ENCODE assay signal across 10 cellular contexts in the genomic region with DNA sequence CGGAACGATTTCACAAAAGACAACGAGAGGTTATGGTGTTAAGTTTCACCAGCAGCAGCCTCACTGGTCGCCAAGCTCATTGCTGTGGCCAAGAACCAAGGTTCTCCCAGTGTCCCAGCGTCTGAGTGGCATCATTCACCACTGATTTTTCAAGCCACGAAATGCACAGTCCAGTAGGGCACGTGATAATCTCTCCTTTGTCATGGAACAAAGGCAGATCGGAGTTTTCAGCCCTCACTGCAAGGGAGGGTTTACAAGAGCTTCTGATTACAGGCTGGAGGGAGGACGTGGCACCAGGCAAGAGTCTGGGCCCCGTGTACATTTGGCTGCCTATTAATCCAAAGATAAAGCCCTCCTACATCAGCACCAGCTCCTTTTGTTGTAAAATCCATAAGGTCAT. TPM values are rescaled to one million over a fixed set of nuclear protein-coding genes. Genes with fewer than 3 reads are reported as not detected.
DNase-seq lines count a peak whose midpoint lies in the region; ATAC-seq and TF ChIP-seq lines count a peak whose summit lies in the region.
"Had no signal": no experiment of that assay in that cellular context is flagged by ENCODE, and none has a peak within 500 bp of the region (broad histone marks: within the 10 kb centered on the region; RNA-seq: fewer than 3 reads in every experiment).

No MANE protein-coding gene starts in this region.

- H3K4me3 ChIP-seq in HUES48 (ENCODE audit: low read depth, low read length) (peak overlapping the region; percentile 91), ovary (no peak overlapping the region)

- H3K9ac ChIP-seq in HUES48 (ENCODE audit: low read depth, low read length) = peak overlapping the region; percentile 99

- H3K4me3 Mint-ChIP-seq in progenitor cell of endocrine pancreas (ENCODE audit: low read depth) = peak overlapping the region; percentile 99

- H3K27ac ChIP-seq in HUES48 (ENCODE audit: low read depth, low read length) = peak overlapping the region; percentile 96
- peak overlapping the region; percentile 88 for H3K27ac ChIP-seq in epithelial cell of prostate
- H3K27ac ChIP-seq in ovary = no peak overlapping the region

- no peaks in the 10 kb centered on the region for H3K27me3 Mint-ChIP-seq in progenitor cell of endocrine pancreas

- DNase-seq in NCI-H2227 (lab: John Stamatoyannopoulos, UW; ENCODE audit: unreplicated experiment) = peak; percentile 72
- no peak for DNase-seq in epithelial cell of prostate (ENCODE audit: low read depth, low spot score)
- DNase-seq in progenitor cell of endocrine pancreas (ENCODE audit: low spot score, unreplicated experiment) = peak; percentile 28
- no peak for DNase-seq in ovary
- no peak for DNase-seq in stimulated activated CD4-positive, alpha-beta T cell treated with anti-CD3 and anti-CD28 coated beads, Interleukin-2, amount 100 ng/mL, for 48 hours
- no peak for DNase-seq in NCI-H1694 treated with DMSO at 0.1 percent for 48 hours (lab: John Stamatoyannopoulos, UW)
- DNase-seq: activated CD4-positive, CD25-positive, alpha-beta regulatory T cell treated with anti-CD3 and anti-CD28 coated beads, Interleukin-2, amount 50 U/mL, for 72 hours; central memory CD4-positive, alpha-beta T cell had no signal

- H3K9me3 Mint-ChIP-seq in progenitor cell of endocrine pancreas (ENCODE audit: low read depth) = peaks cover 3% of the 10 kb centered on the region

- H3K27ac Mint-ChIP-seq in progenitor cell of endocrine pancreas = peak overlapping the region; percentile 99

- peaks cover 43% of the 10 kb centered on the region for H3K36me3 Mint-ChIP-seq in progenitor cell of endocrine pancreas (ENCODE audit: insufficient read depth)

- intact Hi-C loops in ovary (cut with DNase I) = no loop called here

- TF ChIP-seq CTCF in progenitor cell of endocrine pancreas (IDR thresholded peaks at IDR 0.05; ENCODE audit: unreplicated experiment) = no peak
- no peak for TF ChIP-seq CTCF in ovary (IDR thresholded peaks at IDR 0.05)

- H3K4me1 Mint-ChIP-seq in progenitor cell of endocrine pancreas (ENCODE audit: low read depth) = peaks cover 23% of the 10 kb centered on the region

- H3K36me3 ChIP-seq in HUES48 (ENCODE audit: control insufficient read depth, insufficient read depth, low read length) = peaks cover 41% of the 10 kb centered on the region
- no peaks in the 10 kb centered on the region for H3K36me3 ChIP-seq in ovary

- WGBS in ovary, 3 donors = 8 to 16% (median 9%) methylated on average over 10 of the region's 10 CpGs

- H3K4me1 ChIP-seq in HUES48 (ENCODE audit: control insufficient read depth, insufficient read depth, low read length) (peaks cover 12% of the 10 kb centered on the region; the same call in 1 of the 2 replicates), ovary (ENCODE audit: insufficient read depth) (peaks cover 2% of the 10 kb centered on the region)

- H3K9me3 ChIP-seq in HUES48 (ENCODE audit: control insufficient read depth, insufficient read depth, low read length) (no peaks in the 10 kb centered on the region), ovary (no peaks in the 10 kb centered on the region)

- no peak for TF ChIP-seq POLR2A in ovary (IDR thresholded peaks at IDR 0.05)

- no peak for ATAC-seq in HG02623 (IDR thresholded peaks at IDR 0.05; ENCODE audit: unreplicated experiment)

- H3K27me3 ChIP-seq in HUES48 (ENCODE audit: control insufficient read depth, insufficient read depth, low read length) (no peaks in the 10 kb centered on the region), ovary (no peaks in the 10 kb centered on the region)

- no peak for TF ChIP-seq EP300 in ovary (IDR thresholded peaks at IDR 0.05)

RNA-seq across cellular contexts. Expression of a gene that starts 2.0 kb away (rescaled TPM):
- total RNA-seq in progenitor cell of endocrine pancreas = 1,528 and 1,533 TPM in 2 replicates
- total RNA-seq in ovary = 100 to 1,000 TPM in 1 of 7 donors, 10 to 100 TPM in 3, 1 to 10 TPM in 1, under 1 TPM in 2; 0.20 to 139 (median 12.9) TPM
- polyA plus RNA-seq in ovary = 1 to 10 TPM in 1 of 2 donors, under 1 TPM in 1; 0.86 to 8.0 TPM

RNA-seq across cellular contexts. Expression of a gene that starts 55.5 kb away (rescaled TPM):
- total RNA-seq in progenitor cell of endocrine pancreas = 16.8 and 18.3 TPM in 2 replicates
- total RNA-seq in ovary = 10 to 100 TPM in 5 of 7 donors, 1 to 10 TPM in 2; 5.6 to 21.7 (median 17.1) TPM
- 10 to 100 TPM; 15.8 to 33.1 TPM for polyA plus RNA-seq in ovary

Comparison
In these comparisons a context has a peak if more than half of its experiments do, and no peak if none do; other contexts are left out.
1. H3K27ac ChIP-seq: peak in HUES48 (single experiment) and epithelial cell of prostate (single experiment); none in ovary (0 of 2).
2. DNase-seq: peak in NCI-H2227 (single experiment) and progenitor cell of endocrine pancreas (single experiment); none in epithelial cell of prostate (single experiment), ovary (0 of 5), stimulated activated CD4-positive, alpha-beta T cell treated with anti-CD3 and anti-CD28 coated beads, Interleukin-2, amount 100 ng/mL, for 48 hours (0 of 2) and NCI-H1694 treated with DMSO at 0.1 percent for 48 hours (single experiment).
3. RNA of a gene that starts 2.0 kb away (total RNA-seq): 1,528 to 1,533 TPM in progenitor cell of endocrine pancreas; 0.20 to 139 TPM in ovary; every median in the first group is over 10 times any median in the second.